In the genomic region with DNA sequence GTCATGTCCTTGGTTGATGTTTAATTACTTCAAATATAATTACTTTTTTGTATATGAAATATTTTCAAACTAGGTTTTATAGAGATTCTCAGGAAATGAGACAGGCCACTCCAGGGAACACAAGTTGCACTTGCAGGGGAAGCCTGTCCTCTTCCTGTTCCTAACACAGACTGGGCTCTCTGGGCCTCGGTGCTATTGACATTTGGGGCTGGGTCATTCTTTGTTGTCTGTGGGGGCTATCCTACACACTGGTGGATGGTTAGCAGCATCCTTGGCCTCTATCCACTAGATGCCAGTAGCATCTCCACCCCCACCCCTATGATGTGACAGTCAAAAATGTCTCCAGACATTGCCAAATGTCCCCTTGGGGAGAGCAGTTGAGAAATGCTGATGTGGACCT, we compare ENCODE assay signal across 19 cellular contexts. TPM values are rescaled to one million over a fixed set of nuclear protein-coding genes. Genes with fewer than 3 reads are reported as not detected.
A peak's percentile ranks its signal among the peaks of the same experiment; 100 is the strongest.
DNase-seq lines count a peak whose midpoint lies in the region; ATAC-seq and TF ChIP-seq lines count a peak whose summit lies in the region.
"Had no signal": no experiment of that assay in that cellular context is flagged by ENCODE, and none has a peak within 500 bp of the region (broad histone marks: within the 10 kb centered on the region; RNA-seq: fewer than 3 reads in every experiment).

No MANE protein-coding gene starts in this region.

- peaks cover 10% of the 10 kb centered on the region for H3K36me3 ChIP-seq in CD8-positive, alpha-beta T cell (ENCODE audit: insufficient read depth, low read length)
- no peaks in the 10 kb centered on the region for H3K36me3 ChIP-seq in OCI-LY3 (replicated peaks; ENCODE audit: low read depth, low read length)
- H3K36me3 ChIP-seq in neutrophil: peaks cover 37% of the 10 kb centered on the region

- no peaks in the 10 kb centered on the region for H3K4me1 ChIP-seq in CD8-positive, alpha-beta T cell (ENCODE audit: insufficient read depth, low read length)
- H3K4me1 ChIP-seq in OCI-LY3 (ENCODE audit: low read length): peaks cover 55% of the 10 kb centered on the region
- peaks cover 13 to 17% of the 10 kb centered on the region in 2 experiments for H3K4me1 ChIP-seq in neutrophil (ENCODE audit: control insufficient read depth in 1 of 2, insufficient read depth in 1 of 2, low read depth in 1 of 2, low read length in 1 of 2)

- H3K9me3 Mint-ChIP-seq in activated naive CD4-positive, alpha-beta T cell treated with anti-CD3 and anti-CD28 coated beads, Interleukin-2, amount 50 U/mL, for 24 hours: no peaks in the 10 kb centered on the region
- no peaks in the 10 kb centered on the region for H3K9me3 Mint-ChIP-seq in activated naive CD4-positive, alpha-beta T cell treated with anti-CD3 and anti-CD28 coated beads, Interleukin-2, amount 50 U/mL, for 72 hours
- no peaks in the 10 kb centered on the region for H3K9me3 Mint-ChIP-seq in CD8-positive, alpha-beta T cell
- no peaks in the 10 kb centered on the region for H3K9me3 Mint-ChIP-seq in HFFc6

- no peaks in the 10 kb centered on the region for H4K20me1 ChIP-seq in OCI-LY3 (ENCODE audit: insufficient read depth, low read length)

- H3K27me3 ChIP-seq in CD8-positive, alpha-beta T cell (ENCODE audit: insufficient read depth, low read length): no peaks in the 10 kb centered on the region
- no peaks in the 10 kb centered on the region for H3K27me3 ChIP-seq in OCI-LY3 (ENCODE audit: low read depth, low read length)
- no peaks in the 10 kb centered on the region for H3K27me3 ChIP-seq in neutrophil

- CTCF ChIA-PET in CD8-positive, alpha-beta T cell (lab: Charles Lee): no interaction called here

- no peak overlapping the region for H3K27ac ChIP-seq in CD8-positive, alpha-beta T cell (ENCODE audit: low read depth, low read length)
- H3K27ac ChIP-seq in OCI-LY3 (ENCODE audit: low read length) (peak overlapping the region; percentile 99), neutrophil (peak overlapping the region; percentile 39)

- peak overlapping the region; percentile 79 for H3K27ac Mint-ChIP-seq in activated naive CD4-positive, alpha-beta T cell treated with anti-CD3 and anti-CD28 coated beads, Interleukin-2, amount 50 U/mL, for 24 hours
- H3K27ac Mint-ChIP-seq in activated naive CD4-positive, alpha-beta T cell treated with anti-CD3 and anti-CD28 coated beads, Interleukin-2, amount 50 U/mL, for 72 hours: no peak overlapping the region
- peak overlapping the region; percentile 45 for H3K27ac Mint-ChIP-seq in CD8-positive, alpha-beta T cell
- no peak overlapping the region for H3K27ac Mint-ChIP-seq in HFFc6

- H2AFZ ChIP-seq in OCI-LY3 (ENCODE audit: low read depth, low read length): no peak overlapping the region

- peak overlapping the region; percentile 60 for H3K9ac ChIP-seq in OCI-LY3 (ENCODE audit: low read length)
- H3K9ac ChIP-seq: SK-N-SH had no signal

- H3K4me3 Mint-ChIP-seq in activated naive CD4-positive, alpha-beta T cell treated with anti-CD3 and anti-CD28 coated beads, Interleukin-2, amount 50 U/mL, for 24 hours: no peak overlapping the region
- no peak overlapping the region for H3K4me3 Mint-ChIP-seq in CD8-positive, alpha-beta T cell
- no peak overlapping the region for H3K4me3 Mint-ChIP-seq in HFFc6

- H3K79me2 ChIP-seq in OCI-LY3 (ENCODE audit: low read length): no peaks in the 10 kb centered on the region

- POLR2A ChIA-PET in CD8-positive, alpha-beta T cell (lab: Charles Lee): no interaction called here

- intact Hi-C loops in CD8-positive, alpha-beta T cell (cut with DNase I, micrococcal nuclease): no loop called here

- ATAC-seq in activated naive CD4-positive, alpha-beta T cell treated with anti-CD3 and anti-CD28 coated beads, Interleukin-2, amount 50 U/mL, for 72 hours: no peak
- ATAC-seq in CD8-positive, alpha-beta T cell: no peak
- ATAC-seq: K562, Panc1 had no signal

- peaks cover 2% of the 10 kb centered on the region for H3K36me3 Mint-ChIP-seq in activated naive CD4-positive, alpha-beta T cell treated with anti-CD3 and anti-CD28 coated beads, Interleukin-2, amount 50 U/mL, for 24 hours
- peaks cover 0 to 5% of the 10 kb centered on the region in 2 donors for H3K36me3 Mint-ChIP-seq in activated naive CD4-positive, alpha-beta T cell treated with anti-CD3 and anti-CD28 coated beads, Interleukin-2, amount 50 U/mL, for 72 hours
- peaks cover 63% of the 10 kb centered on the region for H3K36me3 Mint-ChIP-seq in CD8-positive, alpha-beta T cell
- H3K36me3 Mint-ChIP-seq in HFFc6 (ENCODE audit: low read depth): no peaks in the 10 kb centered on the region; the same call in 1 of the 2 replicates

- no peaks in the 10 kb centered on the region for H3K9me3 ChIP-seq in CD8-positive, alpha-beta T cell (ENCODE audit: low read length)
- H3K9me3 ChIP-seq in OCI-LY3 (ENCODE audit: insufficient read depth, low read length) (no peaks in the 10 kb centered on the region), neutrophil (no peaks in the 10 kb centered on the region)
- H3K9me3 ChIP-seq: SK-N-SH had no signal

- peaks cover 16% of the 10 kb centered on the region for H3K4me1 Mint-ChIP-seq in activated naive CD4-positive, alpha-beta T cell treated with anti-CD3 and anti-CD28 coated beads, Interleukin-2, amount 50 U/mL, for 24 hours
- peaks cover 16% of the 10 kb centered on the region for H3K4me1 Mint-ChIP-seq in CD8-positive, alpha-beta T cell (ENCODE audit: low read depth)
- H3K4me1 Mint-ChIP-seq in HFFc6 (ENCODE audit: low read depth): peaks cover 22% of the 10 kb centered on the region

- H3K27me3 Mint-ChIP-seq in activated naive CD4-positive, alpha-beta T cell treated with anti-CD3 and anti-CD28 coated beads, Interleukin-2, amount 50 U/mL, for 24 hours: no peaks in the 10 kb centered on the region
- no peaks in the 10 kb centered on the region for H3K27me3 Mint-ChIP-seq in CD8-positive, alpha-beta T cell (ENCODE audit: low read depth)
- no peaks in the 10 kb centered on the region for H3K27me3 Mint-ChIP-seq in HFFc6 (ENCODE audit: insufficient read depth)

- DNase-seq in activated naive CD4-positive, alpha-beta T cell treated with anti-CD3 and anti-CD28 coated beads, Interleukin-2, amount 50 U/mL, for 72 hours (ENCODE audit: low spot score in 2 of 2): no peak
- DNase-seq in CD8-positive, alpha-beta T cell: no peak
- DNase-seq in ecto neural progenitor cell (ENCODE audit: low spot score) (no peak), HFFc6 (no peak)
- DNase-seq: EL, GF-D8, H7, NCI-H1105 treated with DMSO at 0.1 percent for 48 hours, NCI-H2029 treated with DMSO at 0.1 percent for 48 hours, NCI-H226, NCI-H510A treated with DMSO at 0.1 percent for 48 hours, NCI-H748 treated with DMSO at 0.1 percent for 48 hours, SIG-M5, SK-N-SH had no signal

- H3K4me2 ChIP-seq in OCI-LY3 (ENCODE audit: low read length): peak overlapping the region; percentile 94
- H3K4me2 ChIP-seq: SK-N-SH had no signal

- no peak for TF ChIP-seq CTCF in CD8-positive, alpha-beta T cell (IDR thresholded peaks at IDR 0.05)
- TF ChIP-seq CTCF in OCI-LY3 (IDR thresholded peaks at IDR 0.05; ENCODE audit: low read depth, low read length) (no peak), neutrophil (IDR thresholded peaks at IDR 0.05) (no peak), HFFc6 (IDR thresholded peaks at IDR 0.05) (no peak)

- no peak overlapping the region for H3K4me3 ChIP-seq in CD8-positive, alpha-beta T cell (ENCODE audit: low read depth, low read length)
- H3K4me3 ChIP-seq in OCI-LY3 (ENCODE audit: low read length): no peak overlapping the region
- H3K4me3 ChIP-seq in neutrophil (ENCODE audit: low read depth in 1 of 2, low read length in 1 of 2): no peak overlapping the region
- H3K4me3 ChIP-seq: K562 had no signal

RNA-seq across cellular contexts. Expression of a gene that starts 49.3 kb away (rescaled TPM):
- 1 to 10 TPM; 2.4 to 2.5 TPM for total RNA-seq in activated naive CD4-positive, alpha-beta T cell treated with anti-CD3 and anti-CD28 coated beads, Interleukin-2, amount 50 U/mL, for 72 hours
- total RNA-seq in CD8-positive, alpha-beta T cell: under 1 TPM in 1 of 2 experiments, not detected in 1; 0.14 TPM
- total RNA-seq in HFFc6 (2021; fragmentation: NEBNext Ultra II Directional; extraction: Animal tissue kit (Norgen Biotek cat#: 25700)): under 1 TPM; 0.09 to 0.29 (median 0.23) TPM

Comparison
In these comparisons a context has a peak if more than half of its experiments do, and no peak if none do; other contexts are left out.
1. H3K27ac Mint-ChIP-seq: peak in activated naive CD4-positive, alpha-beta T cell treated with anti-CD3 and anti-CD28 coated beads, Interleukin-2, amount 50 U/mL, for 24 hours (single experiment) and CD8-positive, alpha-beta T cell (single experiment); none in activated naive CD4-positive, alpha-beta T cell treated with anti-CD3 and anti-CD28 coated beads, Interleukin-2, amount 50 U/mL, for 72 hours (0 of 2) and HFFc6 (single experiment).